1 cellular context compared by ENCODE assay signal in the genomic region with DNA sequence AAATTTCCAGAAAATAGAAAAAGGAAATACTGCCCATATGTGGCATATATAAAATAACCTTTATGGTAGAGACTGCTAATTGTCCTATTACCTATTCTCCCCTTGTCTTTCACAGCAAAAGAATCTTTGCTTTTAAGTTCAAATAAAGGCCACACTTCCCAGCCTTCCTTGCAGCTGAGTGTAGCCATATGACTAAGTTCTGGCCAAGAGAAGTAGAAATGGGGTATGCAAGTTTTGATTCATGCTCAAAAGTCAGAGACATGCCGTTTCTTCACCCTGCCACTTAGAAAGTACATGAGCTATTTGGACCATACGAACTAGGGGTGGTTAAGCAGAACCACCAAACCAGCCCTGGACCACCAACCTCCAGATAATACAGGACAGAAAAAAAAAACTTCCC.
TF ChIP-seq lines count a peak whose summit lies in the region.

No MANE protein-coding gene starts in this region.

TF ChIP-seq in IMR-90, 13 proteins besides CTCF, POLR2A, EP300 and RAD21:
- TF ChIP-seq BHLHE40 (IDR thresholded peaks at IDR 0.05; ENCODE audit: low read depth, low read length), result no peak
- TF ChIP-seq SMC3 (IDR thresholded peaks at IDR 0.05; ENCODE audit: low read depth, low read length), result no peak
- no peak for TF ChIP-seq ELK1 (IDR thresholded peaks at IDR 0.05; ENCODE audit: borderline replicate concordance, low read depth, low read length)
- TF ChIP-seq RCOR1 (IDR thresholded peaks at IDR 0.05; ENCODE audit: insufficient replicate concordance, low read length), result no peak
- TF ChIP-seq MAZ (IDR thresholded peaks at IDR 0.05; ENCODE audit: borderline replicate concordance, low read depth, low read length), result no peak
- no peak for TF ChIP-seq NFE2L2 (IDR thresholded peaks at IDR 0.05; ENCODE audit: low read depth, low read length)
- no peak for TF ChIP-seq FOS (IDR thresholded peaks at IDR 0.05; ENCODE audit: low read depth, low read length)
